ENCODE assay signal across 15 cellular contexts in the genomic region with DNA sequence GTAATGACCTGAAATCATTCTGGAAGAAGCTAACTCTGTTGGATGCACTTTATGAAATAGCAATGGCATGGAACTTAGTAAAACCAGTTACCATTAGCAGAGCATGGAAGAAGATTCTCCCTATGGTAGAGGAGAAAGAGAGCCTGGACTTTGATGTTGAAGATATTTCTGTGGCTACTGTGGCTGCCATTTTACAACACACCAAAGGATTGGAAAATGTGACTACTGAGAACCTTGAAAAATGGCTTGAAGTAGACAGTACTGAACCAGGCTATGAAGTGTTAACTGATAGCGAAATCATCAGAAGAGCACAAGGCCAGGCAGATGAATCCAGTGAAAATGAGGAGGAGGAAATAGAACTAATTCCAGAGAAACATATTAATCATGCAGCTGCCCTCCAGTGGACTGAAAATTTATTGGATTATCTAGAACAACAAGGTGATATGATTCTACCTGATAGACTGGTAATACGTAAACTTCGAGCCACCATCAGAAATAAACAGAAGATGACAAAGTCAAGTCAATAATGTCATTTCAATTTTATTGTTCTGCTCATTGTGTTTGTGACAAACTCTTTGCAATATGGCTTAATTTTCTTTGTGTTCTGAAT. TPM values are rescaled to one million over a fixed set of nuclear protein-coding genes. Genes with fewer than 3 reads are reported as not detected.
DNase-seq lines count a peak whose midpoint lies in the region; ATAC-seq and TF ChIP-seq lines count a peak whose summit lies in the region.
"Had no signal": no experiment of that assay in that cellular context is flagged by ENCODE, and none has a peak within 500 bp of the region (broad histone marks: within the 10 kb centered on the region; RNA-seq: fewer than 3 reads in every experiment).

No MANE protein-coding gene starts in this region.

- 94% methylated on average over 3 of the region's 3 CpGs for WGBS in hepatocyte (ENCODE audit: low lambda C conversion rate, missing lambda C conversion rate)

- H3K9me3 Mint-ChIP-seq in activated CD8-positive, alpha-beta T cell treated with anti-CD3 and anti-CD28 coated beads for 36 hours, result peaks cover 4% of the 10 kb centered on the region

- ATAC-seq in activated CD8-positive, alpha-beta T cell treated with anti-CD3 and anti-CD28 coated beads for 36 hours, result no peak
- ATAC-seq in HG02588 (IDR thresholded peaks at IDR 0.05; ENCODE audit: unreplicated experiment), result no peak
- ATAC-seq in GM19397 (IDR thresholded peaks at IDR 0.05; ENCODE audit: unreplicated experiment), result no peak
- ATAC-seq: activated CD8-positive, alpha-beta memory T cell treated with anti-CD3 and anti-CD28 coated beads, Interleukin-2, amount 10 ng/mL, durations not matched to agents 7 days and 5 days had no signal

- H3K4me3 Mint-ChIP-seq in activated CD8-positive, alpha-beta T cell treated with anti-CD3 and anti-CD28 coated beads for 36 hours, result peak overlapping the region; percentile 89

- no peaks in the 10 kb centered on the region for H3K9me2 ChIP-seq in hepatocyte (replicated peaks; ENCODE audit: insufficient read depth)

- CTCF ChIA-PET in BJ (lab: Yijun Ruan, JAX), result no interaction called here
- CTCF ChIA-PET in activated CD8-positive, alpha-beta T cell treated with anti-CD3 and anti-CD28 coated beads for 36 hours (lab: Charles Lee), result no interaction called here

- H3K4me1 ChIP-seq in hepatocyte (ENCODE audit: insufficient read depth), result peaks cover 7% of the 10 kb centered on the region
- peaks cover 37% of the 10 kb centered on the region for H3K4me1 ChIP-seq in left ventricle myocardium inferior

- POLR2A ChIA-PET in BJ (lab: Charles Lee), result no interaction called here
- POLR2A ChIA-PET in activated CD8-positive, alpha-beta T cell treated with anti-CD3 and anti-CD28 coated beads for 36 hours (lab: Charles Lee), result no interaction called here

- no peak overlapping the region for H2AFZ ChIP-seq in hepatocyte

- peaks cover 23% of the 10 kb centered on the region for H3K36me3 Mint-ChIP-seq in activated CD8-positive, alpha-beta T cell treated with anti-CD3 and anti-CD28 coated beads for 36 hours (ENCODE audit: low read depth)

- DNase-seq in BJ (ENCODE audit: low read depth) (no peak), hepatocyte (ENCODE audit: low spot score) (no peak), LoVo (ENCODE audit: low spot score) (no peak), left ventricle myocardium inferior (no peak)
- DNase-seq in activated CD8-positive, alpha-beta T cell treated with anti-CD3 and anti-CD28 coated beads for 36 hours, result no peak
- DNase-seq: activated CD8-positive, alpha-beta memory T cell treated with anti-CD3 and anti-CD28 coated beads, Interleukin-2, amount 10 ng/mL, durations not matched to agents 7 days and 5 days; head of caudate nucleus; midbrain; NCI-H446 had no signal

- H3K4me2 ChIP-seq in hepatocyte, result no peak overlapping the region
- H3K4me2 ChIP-seq: KMS-11 had no signal

- intact Hi-C loops in activated CD8-positive, alpha-beta T cell treated with anti-CD3 and anti-CD28 coated beads for 36 hours (cut with micrococcal nuclease), result loop anchor here (5.0 to 10.0 kb wide), 3 partner anchors 50 to 557 kb away; a partner anchor contains a TSS
- intact Hi-C loops in left ventricle myocardium inferior (cut with micrococcal nuclease), result loop anchor here (10.0 kb wide), 1 partner anchor 557 kb away; no protein-coding TSS in a partner anchor

- H3K27me3 Mint-ChIP-seq in activated CD8-positive, alpha-beta T cell treated with anti-CD3 and anti-CD28 coated beads for 36 hours, result no peaks in the 10 kb centered on the region
- H3K27me3 Mint-ChIP-seq: activated CD8-positive, alpha-beta memory T cell treated with anti-CD3 and anti-CD28 coated beads, Interleukin-2, amount 10 ng/mL, durations not matched to agents 7 days and 5 days had no signal

- no peaks in the 10 kb centered on the region for H3K36me3 ChIP-seq in BJ (ENCODE audit: control insufficient read depth, insufficient read depth, low read length)
- no peaks in the 10 kb centered on the region for H3K36me3 ChIP-seq in hepatocyte (replicated peaks; ENCODE audit: insufficient read depth, low read depth)
- no peaks in the 10 kb centered on the region for H3K36me3 ChIP-seq in left ventricle myocardium inferior

- no peaks in the 10 kb centered on the region for H3K27me3 ChIP-seq in BJ (ENCODE audit: control insufficient read depth, insufficient read depth, low read length)
- H3K27me3 ChIP-seq in hepatocyte, result no peaks in the 10 kb centered on the region
- no peaks in the 10 kb centered on the region for H3K27me3 ChIP-seq in left ventricle myocardium inferior (ENCODE audit: low read depth)

- no peaks in the 10 kb centered on the region for H4K20me1 ChIP-seq in hepatocyte (ENCODE audit: insufficient read depth, poor library complexity, severe bottlenecking)

- H3K79me2 ChIP-seq in hepatocyte, result peaks cover 45% of the 10 kb centered on the region

- H3K27ac ChIP-seq in hepatocyte (no peak overlapping the region), left ventricle myocardium inferior (replicated peaks) (no peak overlapping the region)
- H3K27ac ChIP-seq: coronary artery, KMS-11 had no signal

- H3K9me3 ChIP-seq in hepatocyte (ENCODE audit: low read depth) (no peaks in the 10 kb centered on the region), left ventricle myocardium inferior (replicated peaks) (no peaks in the 10 kb centered on the region)

- peak; percentile 11; the same call in 1 of the 2 replicates for TF ChIP-seq CTCF in BJ (IDR thresholded peaks at IDR 0.05; ENCODE audit: insufficient read depth, low read depth, low read length)
- 0 out of 3 replicates have a peak, but pooled peaks have one; percentile 4 for TF ChIP-seq CTCF in GM12872 (IDR thresholded peaks at IDR 0.05; ENCODE audit: insufficient read depth, low read depth, low read length)
- TF ChIP-seq CTCF in activated CD8-positive, alpha-beta T cell treated with anti-CD3 and anti-CD28 coated beads for 36 hours (IDR thresholded peaks at IDR 0.05), result no peak
- TF ChIP-seq CTCF in hepatocyte (IDR thresholded peaks at IDR 0.05; ENCODE audit: poor library complexity), result peak; percentile 5
- TF ChIP-seq CTCF in left ventricle myocardium inferior (IDR thresholded peaks at IDR 0.05; ENCODE audit: borderline replicate concordance), result no peak

- no peak overlapping the region for H3K27ac Mint-ChIP-seq in activated CD8-positive, alpha-beta T cell treated with anti-CD3 and anti-CD28 coated beads for 36 hours

- H3K4me3 ChIP-seq in BJ (ENCODE audit: low read depth, low read length), result no peak overlapping the region
- H3K4me3 ChIP-seq in hepatocyte, result no peak overlapping the region
- no peak overlapping the region for H3K4me3 ChIP-seq in left ventricle myocardium inferior
- H3K4me3 ChIP-seq: skin epidermis had no signal

- peaks cover 42% of the 10 kb centered on the region for H3K4me1 Mint-ChIP-seq in activated CD8-positive, alpha-beta T cell treated with anti-CD3 and anti-CD28 coated beads for 36 hours (ENCODE audit: low read depth)

RNA-seq across cellular contexts. Expression of a gene that starts 2.0 kb away (rescaled TPM):
- polyA plus RNA-seq in BJ (2011; rRNA removed) (2.9 and 6.8 TPM in 2 replicates), hepatocyte (5.4 and 5.5 TPM in 2 replicates)
- polyA minus RNA-seq in BJ (2011; rRNA and poly(A)+ RNA removed), result 1.6 and 2.7 TPM in 2 replicates
- total RNA-seq in activated CD8-positive, alpha-beta T cell treated with anti-CD3 and anti-CD28 coated beads for 36 hours, result 10 to 100 TPM; 13.3 to 13.5 TPM
- total RNA-seq in hepatocyte (8.4 and 9.5 TPM in 2 replicates), left ventricle myocardium inferior (6.3 TPM)

RNA-seq across cellular contexts. Expression of a gene that starts 2.1 kb away (rescaled TPM):
- polyA plus RNA-seq in BJ (2011; rRNA removed) (4.6 and 10.6 TPM in 2 replicates), hepatocyte (12.7 and 15.4 TPM in 2 replicates)
- polyA minus RNA-seq in BJ (2011; rRNA and poly(A)+ RNA removed), result 3.3 and 4.5 TPM in 2 replicates
- 10 to 100 TPM; 25.3 to 27.0 TPM for total RNA-seq in activated CD8-positive, alpha-beta T cell treated with anti-CD3 and anti-CD28 coated beads for 36 hours
- total RNA-seq in hepatocyte (15.4 and 16.3 TPM in 2 replicates), left ventricle myocardium inferior (15.9 TPM)

RNA-seq across cellular contexts. Expression of a gene that starts 48.8 kb away (rescaled TPM):
- polyA plus RNA-seq in BJ (2011; rRNA removed) (20.5 and 22.0 TPM in 2 replicates), hepatocyte (4.7 and 5.8 TPM in 2 replicates)
- polyA minus RNA-seq in BJ (2011; rRNA and poly(A)+ RNA removed), result 32.1 and 44.8 TPM in 2 replicates
- total RNA-seq in activated CD8-positive, alpha-beta T cell treated with anti-CD3 and anti-CD28 coated beads for 36 hours, result 10 to 100 TPM; 11.8 to 12.5 TPM
- total RNA-seq in hepatocyte (14.0 and 15.3 TPM in 2 replicates), left ventricle myocardium inferior (4.5 TPM)

Comparison
In these comparisons a context has a peak if more than half of its experiments do, and no peak if none do; other contexts are left out.
1. CTCF ChIP-seq: peak in BJ (single experiment), GM12872 (single experiment) and hepatocyte (single experiment); none in activated CD8-positive, alpha-beta T cell treated with anti-CD3 and anti-CD28 coated beads for 36 hours (single experiment) and left ventricle myocardium inferior (single experiment).